10 cellular contexts compared by ENCODE assay signal in the genomic region with DNA sequence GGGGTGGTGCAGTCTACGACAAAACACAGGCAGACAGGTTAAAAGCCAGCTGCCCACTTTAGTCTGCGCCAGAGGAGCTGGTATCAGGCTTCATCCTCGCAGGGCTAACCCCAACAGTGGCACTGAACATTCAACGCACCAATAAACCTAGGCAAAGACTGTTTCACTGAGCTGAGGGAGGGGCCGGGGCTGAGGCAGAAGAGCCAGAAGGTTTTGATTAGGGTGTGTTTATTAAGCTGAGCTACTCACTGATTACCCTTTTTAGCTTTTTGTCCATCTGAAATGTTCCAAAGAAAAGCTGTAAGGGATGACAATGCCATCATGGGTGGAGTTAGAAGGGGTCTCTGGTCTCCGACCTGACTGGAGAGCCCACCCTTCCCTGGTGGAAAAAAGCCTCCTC. TPM values are rescaled to one million over a fixed set of nuclear protein-coding genes. Genes with fewer than 3 reads are reported as not detected.
A peak's percentile ranks its signal among the peaks of the same experiment; 100 is the strongest.
DNase-seq lines count a peak whose midpoint lies in the region; ATAC-seq and TF ChIP-seq lines count a peak whose summit lies in the region.
"Had no signal": no experiment of that assay in that cellular context is flagged by ENCODE, and none has a peak within 500 bp of the region (broad histone marks: within the 10 kb centered on the region; RNA-seq: fewer than 3 reads in every experiment).

No MANE protein-coding gene starts in this region.

- H3K9me3 Mint-ChIP-seq in T-helper 1 cell treated with Interleukin-12 subunit alpha and Interleukin-12 subunit beta and Interleukin-4 antibody, amounts not matched to agents 30 μg/mL and 1 μg/mL, for 36 hours, result no peaks in the 10 kb centered on the region

- no peaks in the 10 kb centered on the region for H3K9me3 ChIP-seq in SJSA1 (replicated peaks)
- H3K9me3 ChIP-seq in esophagus (ENCODE audit: control insufficient read depth in 2 of 2, insufficient read depth in 1 of 2, low read depth in 1 of 2, low read length in 1 of 2), result no peaks in the 10 kb centered on the region
- H3K9me3 ChIP-seq in right atrium auricular region, result no peaks in the 10 kb centered on the region
- H3K9me3 ChIP-seq: left lung had no signal

- WGBS in esophagus, 2 donors, result 79 to 80% methylated on average over 6 of the region's 6 CpGs

- no peak for DNase-seq in T-helper 1 cell
- DNase-seq in SJSA1 (ENCODE audit: low read depth in 1 of 2, low spot score in 2 of 2), result no peak
- no peak for DNase-seq in retinal pigment epithelial cell (ENCODE audit: low read depth)
- no peak for DNase-seq in right atrium auricular region (ENCODE audit: low spot score)
- DNase-seq: left lung, NCI-H510A treated with DMSO at 0.1 percent for 48 hours had no signal

- H3K4me3 ChIP-seq in SJSA1 (peak overlapping the region; percentile 83), esophagus (ENCODE audit: low read depth in 1 of 2, low read length in 2 of 2) (peak overlapping the region; percentile 65 to 84), retinal pigment epithelial cell (ENCODE audit: low read length) (peak overlapping the region; percentile 62), right atrium auricular region (no peak overlapping the region)

- peaks cover 14% of the 10 kb centered on the region for H3K4me1 Mint-ChIP-seq in T-helper 1 cell treated with Interleukin-12 subunit alpha and Interleukin-12 subunit beta and Interleukin-4 antibody, amounts not matched to agents 30 μg/mL and 1 μg/mL, for 36 hours (ENCODE audit: low read depth)

- H3K4me3 Mint-ChIP-seq in T-helper 1 cell treated with Interleukin-12 subunit alpha and Interleukin-12 subunit beta and Interleukin-4 antibody, amounts not matched to agents 30 μg/mL and 1 μg/mL, for 36 hours, result peak overlapping the region; percentile 73

- no peaks in the 10 kb centered on the region for H3K27me3 Mint-ChIP-seq in T-helper 1 cell treated with Interleukin-12 subunit alpha and Interleukin-12 subunit beta and Interleukin-4 antibody, amounts not matched to agents 30 μg/mL and 1 μg/mL, for 36 hours (ENCODE audit: low read depth)

- H3K36me3 Mint-ChIP-seq in T-helper 1 cell treated with Interleukin-12 subunit alpha and Interleukin-12 subunit beta and Interleukin-4 antibody, amounts not matched to agents 30 μg/mL and 1 μg/mL, for 36 hours (ENCODE audit: low read depth), result peaks cover 11% of the 10 kb centered on the region

- TF ChIP-seq CTCF in retinal pigment epithelial cell (conservative IDR thresholded peaks at IDR 0.05; ENCODE audit: low read depth, low read length), result no peak
- no peak for TF ChIP-seq CTCF in right atrium auricular region (IDR thresholded peaks at IDR 0.05)

- no peaks in the 10 kb centered on the region for H3K27me3 ChIP-seq in SJSA1 (replicated peaks)
- no peaks in the 10 kb centered on the region for H3K27me3 ChIP-seq in esophagus (ENCODE audit: control insufficient read depth in 1 of 2, insufficient read depth in 2 of 2, low read length in 2 of 2)
- no peaks in the 10 kb centered on the region for H3K27me3 ChIP-seq in right atrium auricular region
- H3K27me3 ChIP-seq: left lung had no signal

- H3K36me3 ChIP-seq in SJSA1, result peaks cover 50% of the 10 kb centered on the region
- peaks cover 0 to 34% of the 10 kb centered on the region in 2 donors for H3K36me3 ChIP-seq in esophagus (ENCODE audit: control insufficient read depth in 2 of 2, insufficient read depth in 2 of 2, low read length in 1 of 2)
- H3K36me3 ChIP-seq in right atrium auricular region, result peaks cover 26% of the 10 kb centered on the region

- no peak overlapping the region for H3K27ac Mint-ChIP-seq in T-helper 1 cell treated with Interleukin-12 subunit alpha and Interleukin-12 subunit beta and Interleukin-4 antibody, amounts not matched to agents 30 μg/mL and 1 μg/mL, for 36 hours

- no peak for ATAC-seq in HG02610 (IDR thresholded peaks at IDR 0.05; ENCODE audit: unreplicated experiment)
- no peak for ATAC-seq in HG03469 (IDR thresholded peaks at IDR 0.05; ENCODE audit: unreplicated experiment)
- ATAC-seq: left lung had no signal

- peaks cover 15% of the 10 kb centered on the region for H3K4me1 ChIP-seq in SJSA1 (replicated peaks)
- peaks cover 6 to 10% of the 10 kb centered on the region in 2 donors for H3K4me1 ChIP-seq in esophagus (ENCODE audit: control insufficient read depth in 2 of 2, insufficient read depth in 2 of 2, low read length in 1 of 2)
- peaks cover 0 to 20% of the 10 kb centered on the region in 2 donors for H3K4me1 ChIP-seq in right atrium auricular region

- H3K27ac ChIP-seq in SJSA1 (no peak overlapping the region), esophagus (ENCODE audit: low read depth in 2 of 2, low read length in 1 of 2) (peak overlapping the region; percentile 47 to 51), right atrium auricular region (no peak overlapping the region)
- H3K27ac ChIP-seq: left lung had no signal

RNA-seq across cellular contexts. Expression of gene ZMYND19, which starts 1.4 kb away (rescaled TPM):
- 20.9 and 32.4 TPM in 2 replicates for total RNA-seq in SJSA1 (2014; rRNA removed; shearing (Covaris generic))
- polyA plus RNA-seq in esophagus, result 10 to 100 TPM; 25.9 to 33.2 TPM
- 1 to 10 TPM; 5.0 to 6.4 TPM for total RNA-seq in right atrium auricular region

RNA-seq across cellular contexts. Expression of gene DPH7, which starts 10.2 kb away (rescaled TPM):
- total RNA-seq in SJSA1 (2014; rRNA removed; shearing (Covaris generic)), result 11.3 and 18.7 TPM in 2 replicates
- polyA plus RNA-seq in esophagus, result 10 to 100 TPM; 20.5 to 36.0 TPM
- 10 to 100 TPM; 17.9 to 21.0 TPM for total RNA-seq in right atrium auricular region

RNA-seq across cellular contexts. Expression of gene ARRDC1, which starts 16.6 kb away (rescaled TPM):
- total RNA-seq in SJSA1 (2014; rRNA removed; shearing (Covaris generic)), result 8.0 and 10.4 TPM in 2 replicates
- polyA plus RNA-seq in esophagus, result 100 to 1,000 TPM in 1 of 2 donors, 10 to 100 TPM in 1; 68.5 to 207 TPM
- total RNA-seq in right atrium auricular region, result 10 to 100 TPM; 21.4 to 37.8 TPM

RNA-seq across cellular contexts. Expression of gene EHMT1, which starts 29.9 kb away (rescaled TPM):
- 12.9 and 32.0 TPM in 2 replicates for total RNA-seq in SJSA1 (2014; rRNA removed; shearing (Covaris generic))
- 10 to 100 TPM; 26.6 to 42.3 TPM for polyA plus RNA-seq in esophagus
- 10 to 100 TPM; 24.1 to 34.6 TPM for total RNA-seq in right atrium auricular region

RNA-seq across cellular contexts. Expression of gene MRPL41, which starts 37.2 kb away (rescaled TPM):
- total RNA-seq in SJSA1 (2014; rRNA removed; shearing (Covaris generic)), result 59.5 and 119 TPM in 2 replicates
- 10 to 100 TPM; 49.3 to 53.0 TPM for polyA plus RNA-seq in esophagus
- 100 to 1,000 TPM; 172 to 238 TPM for total RNA-seq in right atrium auricular region

Comparison
In these comparisons a context has a peak if more than half of its experiments do, and no peak if none do; other contexts are left out.
1. H3K27ac ChIP-seq: peak in esophagus (2 of 2); none in SJSA1 (single experiment) and right atrium auricular region (0 of 2).
2. H3K4me3 ChIP-seq: peak in SJSA1 (single experiment), esophagus (2 of 2) and retinal pigment epithelial cell (single experiment); none in right atrium auricular region (0 of 2).